In the genomic region with DNA sequence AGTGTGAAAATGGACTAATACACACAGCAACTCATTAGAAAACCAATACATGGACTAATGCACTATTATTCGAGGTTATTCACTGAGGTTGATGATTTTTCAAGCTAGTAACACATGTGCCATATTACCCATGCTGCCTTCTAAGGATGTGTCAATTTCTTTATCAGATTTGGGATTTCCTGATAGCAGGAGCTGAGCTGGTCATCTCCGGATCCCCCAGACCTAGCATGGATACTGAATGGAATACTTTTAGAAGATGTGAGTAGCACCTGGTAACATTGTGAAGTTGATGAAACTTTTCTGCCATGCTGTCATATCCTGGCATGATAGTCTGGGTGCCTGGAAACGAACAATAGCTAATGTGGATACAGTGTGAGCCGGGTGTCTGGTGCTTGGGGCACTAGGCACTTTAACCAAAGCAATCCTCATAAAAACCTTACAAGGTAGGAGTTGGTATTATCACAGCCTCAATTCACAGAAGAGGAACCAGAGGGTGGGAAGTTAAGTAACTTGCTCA, we compare ENCODE assay signal across 26 cellular contexts. TPM values are rescaled to one million over a fixed set of nuclear protein-coding genes. Genes with fewer than 3 reads are reported as not detected.
"Had no signal": no experiment of that assay in that cellular context is flagged by ENCODE, and none has a peak within 500 bp of the region (broad histone marks: within the 10 kb centered on the region; RNA-seq: fewer than 3 reads in every experiment).

No MANE protein-coding gene starts in this region.

- H3K4me3 ChIP-seq: coronary artery, esophagus muscularis mucosa, gastrocnemius medialis, heart right ventricle had no signal

- H3K27ac ChIP-seq: brain microvascular endothelial cell, coronary artery, esophagus muscularis mucosa, foreskin keratinocyte, gastrocnemius medialis, heart right ventricle had no signal

- H3K27me3 ChIP-seq: brain microvascular endothelial cell, esophagus muscularis mucosa, gastrocnemius medialis had no signal

- DNase-seq: activated CD4-positive, alpha-beta memory T cell treated with anti-CD3 and anti-CD28 coated beads, Interleukin-2, amount 10 ng/mL, durations not matched to agents 7 days and 5 days; activated CD4-positive, alpha-beta T cell treated with anti-CD3 and anti-CD28 coated beads for 1 hour; activated CD4-positive, alpha-beta T cell treated with anti-CD3 and anti-CD28 coated beads for 4 hours; activated CD4-positive, alpha-beta T cell treated with anti-CD3 and anti-CD28 coated beads, Interleukin-2, amount 10 ng/mL, durations not matched to agents 7 days and 5 days; activated CD4-positive, alpha-beta T cell treated with anti-CD3 and anti-CD28 coated beads, Interleukin-2, amount 50 U/mL, for 4 hours; activated effector memory CD4-positive, alpha-beta T cell treated with Interleukin-2 at 50 U/mL for 16 hours; activated gamma-delta T cell treated with Interleukin-2 at 50 U/mL for 16 hours; activated naive CD4-positive, alpha-beta T cell treated with anti-CD3 and anti-CD28 coated beads, Interleukin-2, amount 50 U/mL, for 16 hours; activated naive CD4-positive, alpha-beta T cell treated with Interleukin-2 at 50 U/mL for 16 hours; activated T-cell treated with anti-CD3 and anti-CD28 coated beads, Interleukin-2, amount 50 U/mL, for 4 hours; amniotic stem cell; anterior cingulate cortex; brain microvascular endothelial cell; effector CD8-positive, alpha-beta T cell; erythroblast; foreskin keratinocyte; gastrocnemius medialis; heart right ventricle; T-helper 2 cell had no signal

- H3K9me3 ChIP-seq: esophagus muscularis mucosa, gastrocnemius medialis, heart right ventricle had no signal

- H3K36me3 ChIP-seq: brain microvascular endothelial cell, esophagus muscularis mucosa, gastrocnemius medialis, heart right ventricle had no signal

- ATAC-seq: activated T-cell treated with anti-CD3 and anti-CD28 coated beads, Interleukin-2, amount 50 U/mL, for 4 hours; activated T-helper 17 cell treated with anti-CD3 and anti-CD28 coated beads, Interleukin-2, amount 50 U/mL, for 72 hours; foreskin keratinocyte; WTC11 had no signal

RNA-seq across cellular contexts. Expression of a gene that starts 11.0 kb away (rescaled TPM):
- total RNA-seq: activated CD4-positive, alpha-beta memory T cell treated with anti-CD3 and anti-CD28 coated beads, Interleukin-2, amount 10 ng/mL, durations not matched to agents 7 days and 5 days; activated CD4-positive, alpha-beta T cell treated with anti-CD3 and anti-CD28 coated beads, Interleukin-2, amount 10 ng/mL, durations not matched to agents 7 days and 5 days; activated T-cell treated with anti-CD3 and anti-CD28 coated beads, Interleukin-2, amount 50 U/mL, for 4 hours; activated T-helper 17 cell treated with anti-CD3 and anti-CD28 coated beads, Interleukin-2, amount 50 U/mL, for 72 hours; bronchial epithelial cell; cardiac septum; gastrocnemius medialis; T-helper 1 cell treated with Interleukin-12 subunit alpha and Interleukin-12 subunit beta and Interleukin-4 antibody, amounts not matched to agents 30 ng/mL and 1 ng/mL, for 36 hours had no signal

RNA-seq across cellular contexts. Expression of a gene that starts 21.1 kb away (rescaled TPM):
- total RNA-seq: activated CD4-positive, alpha-beta memory T cell treated with anti-CD3 and anti-CD28 coated beads, Interleukin-2, amount 10 ng/mL, durations not matched to agents 7 days and 5 days; activated CD4-positive, alpha-beta T cell treated with anti-CD3 and anti-CD28 coated beads, Interleukin-2, amount 10 ng/mL, durations not matched to agents 7 days and 5 days; activated T-cell treated with anti-CD3 and anti-CD28 coated beads, Interleukin-2, amount 50 U/mL, for 4 hours; activated T-helper 17 cell treated with anti-CD3 and anti-CD28 coated beads, Interleukin-2, amount 50 U/mL, for 72 hours; T-helper 1 cell treated with Interleukin-12 subunit alpha and Interleukin-12 subunit beta and Interleukin-4 antibody, amounts not matched to agents 30 ng/mL and 1 ng/mL, for 36 hours had no signal
